8 cellular contexts compared by ENCODE assay signal in the genomic region with DNA sequence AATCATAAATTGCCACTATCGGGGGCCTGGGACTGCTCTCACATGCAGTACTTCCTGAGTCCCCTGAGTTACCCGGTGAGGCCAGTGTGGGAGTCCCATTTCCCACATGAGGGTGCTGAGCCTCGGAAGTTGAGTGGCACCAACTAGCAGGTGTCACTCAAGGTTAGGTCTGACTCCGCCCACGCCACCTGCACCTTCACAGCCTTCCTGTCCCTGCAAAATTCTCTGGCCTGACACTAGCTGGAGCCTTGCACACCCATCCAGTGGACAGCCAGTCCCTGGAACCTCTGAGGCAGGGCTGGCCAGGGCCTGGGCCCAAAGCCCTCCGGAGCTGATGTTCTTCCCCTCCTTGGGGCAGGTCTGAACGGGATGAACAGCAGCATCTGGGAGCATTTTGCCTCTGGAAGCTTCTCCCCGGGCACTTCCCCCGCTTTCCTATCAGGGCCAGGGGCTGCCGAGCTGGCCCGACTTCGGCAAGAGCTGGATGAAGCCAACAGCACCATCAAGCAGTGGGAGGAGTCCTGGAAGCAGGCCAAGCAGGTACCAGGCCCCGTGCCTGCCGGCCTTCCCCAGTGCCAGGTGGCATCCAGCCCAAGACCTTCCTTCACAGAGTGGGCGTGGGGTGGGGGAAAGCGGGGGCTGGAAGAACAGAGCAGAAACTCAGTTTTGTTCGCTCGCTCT. TPM values are rescaled to one million over a fixed set of nuclear protein-coding genes. Genes with fewer than 3 reads are reported as not detected.
A peak's percentile ranks its signal among the peaks of the same experiment; 100 is the strongest.
DNase-seq lines count a peak whose midpoint lies in the region; ATAC-seq and TF ChIP-seq lines count a peak whose summit lies in the region.
"Had no signal": no experiment of that assay in that cellular context is flagged by ENCODE, and none has a peak within 500 bp of the region (broad histone marks: within the 10 kb centered on the region; RNA-seq: fewer than 3 reads in every experiment).

No MANE protein-coding gene starts in this region.

- TF ChIP-seq POLR2A in adrenal gland (IDR thresholded peaks at IDR 0.05) = no peak

- TF ChIP-seq CTCF in adrenal gland (IDR thresholded peaks at IDR 0.05) = no peak

- no peaks in the 10 kb centered on the region for H3K27me3 ChIP-seq in adrenal gland
- H3K27me3 ChIP-seq: SJSA1 had no signal

- intact Hi-C loops in adrenal gland (cut with DNase I) = loop anchor here in 1 of 2 donors (10.0 kb wide), 1 partner anchor 57 kb away; a partner anchor contains a TSS

- no peak overlapping the region for H3K4me3 ChIP-seq in adrenal gland
- H3K4me3 ChIP-seq in skin epidermis = no peak overlapping the region
- H3K4me3 ChIP-seq: SJSA1 had no signal

- peaks cover 5% of the 10 kb centered on the region in 2 donors for H3K4me1 ChIP-seq in adrenal gland (replicated peaks in 1 of 2)

- peak; percentile 68 for DNase-seq in HT-29 (ENCODE audit: low spot score)
- peak; percentile 85 for DNase-seq in NCI-H510A treated with DMSO at 0.1 percent for 48 hours (lab: John Stamatoyannopoulos, UW)
- DNase-seq in adrenal gland = peak; percentile 66 to 84 (median 75)
- DNase-seq in AG08396 (ENCODE audit: low spot score) = no peak

- H3K36me3 ChIP-seq in adrenal gland (replicated peaks in 1 of 2) = peaks cover 0 to 75% of the 10 kb centered on the region in 2 donors

- 49 to 61% (median 55%) methylated on average over 2 to 18 of the region's 18 CpGs for WGBS in adrenal gland, 4 donors

- peak overlapping the region in 2 of 5 donors; percentile 41 to 44 for H3K27ac ChIP-seq in adrenal gland
- peak overlapping the region in 11 of 21 experiments; percentile 18 to 60 (median 32) for H3K27ac ChIP-seq in skin epidermis
- H3K27ac ChIP-seq: SJSA1 had no signal

- ATAC-seq in GM18519 (IDR thresholded peaks at IDR 0.05; ENCODE audit: low FRiP score, unreplicated experiment) (no peak), HG03139 (IDR thresholded peaks at IDR 0.05; ENCODE audit: unreplicated experiment) (no peak)

- no peaks in the 10 kb centered on the region for H3K9me3 ChIP-seq in adrenal gland (replicated peaks in 1 of 3)
- H3K9me3 ChIP-seq: SJSA1 had no signal

RNA-seq across cellular contexts. Expression of a gene that starts 21.9 kb away (rescaled TPM):
- 37.5 and 43.5 TPM in 2 replicates for total RNA-seq in HT-29 (2014; rRNA removed; shearing (Covaris generic))
- total RNA-seq in adrenal gland = 10 to 100 TPM in 7 of 8 donors, 1 to 10 TPM in 1; 3.0 to 28.1 (median 13.8) TPM
- polyA plus RNA-seq in adrenal gland = 10 to 100 TPM in 2 of 3 donors, 1 to 10 TPM in 1; 6.6 to 47.5 (median 21.5) TPM
- total RNA-seq: SJSA1 had no signal

RNA-seq across cellular contexts. Expression of a gene that starts 32.9 kb away (rescaled TPM):
- total RNA-seq in HT-29 (2014; rRNA removed; shearing (Covaris generic)) = 26.8 and 30.9 TPM in 2 replicates
- total RNA-seq in adrenal gland = 100 to 1,000 TPM; 131 to 292 (median 217) TPM
- polyA plus RNA-seq in adrenal gland = 100 to 1,000 TPM; 205 to 258 (median 258) TPM

RNA-seq across cellular contexts. Expression of a gene that starts 37.7 kb away (rescaled TPM):
- total RNA-seq in HT-29 (2014; rRNA removed; shearing (Covaris generic)) = 23.6 and 24.9 TPM in 2 replicates
- total RNA-seq in adrenal gland = 10 to 100 TPM; 15.1 to 35.5 (median 24.6) TPM
- 10 to 100 TPM; 13.6 to 45.9 (median 19.0) TPM for polyA plus RNA-seq in adrenal gland

RNA-seq across cellular contexts. Expression of a gene that starts 56.1 kb away (rescaled TPM):
- total RNA-seq in HT-29 (2014; rRNA removed; shearing (Covaris generic)) = 65.7 and 69.5 TPM in 2 replicates
- total RNA-seq in adrenal gland = 10 to 100 TPM in 7 of 8 donors, 1 to 10 TPM in 1; 6.7 to 66.1 (median 24.5) TPM
- 10 to 100 TPM in 2 of 3 donors, 1 to 10 TPM in 1; 6.0 to 42.5 (median 36.5) TPM for polyA plus RNA-seq in adrenal gland

RNA-seq across cellular contexts. Expression of a gene that starts 57.3 kb away (rescaled TPM):
- total RNA-seq in HT-29 (2014; rRNA removed; shearing (Covaris generic)) = 40.8 and 41.8 TPM in 2 replicates
- 10 to 100 TPM; 13.9 to 47.3 (median 24.6) TPM for total RNA-seq in adrenal gland
- polyA plus RNA-seq in adrenal gland = 10 to 100 TPM in 2 of 3 donors, 1 to 10 TPM in 1; 1.4 to 39.1 (median 37.2) TPM
